In the genomic region with DNA sequence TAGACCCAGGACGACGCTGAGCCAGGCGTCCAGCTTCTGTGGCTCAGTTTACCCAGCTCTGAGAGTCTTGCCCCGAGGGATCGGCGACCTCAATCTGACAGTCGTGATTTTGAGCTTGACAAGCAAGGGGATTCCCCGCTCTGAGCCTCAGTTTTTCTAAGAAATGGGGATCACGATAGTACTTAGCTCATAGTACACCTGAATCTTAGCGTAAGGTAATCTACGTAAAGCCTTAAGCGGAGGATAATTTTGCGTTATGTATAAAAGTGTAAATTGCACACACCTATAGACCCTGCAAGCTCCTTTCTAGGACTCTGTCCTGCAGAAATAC, we compare ENCODE assay signal across 8 cellular contexts. TPM values are rescaled to one million over a fixed set of nuclear protein-coding genes. Genes with fewer than 3 reads are reported as not detected.
DNase-seq lines count a peak whose midpoint lies in the region; ATAC-seq and TF ChIP-seq lines count a peak whose summit lies in the region.

No MANE protein-coding gene starts in this region.

- no CpG with 5 or more reads among the region's 13 CpGs for WGBS in mesendoderm (ENCODE audit: extremely low coverage, insufficient coverage, low lambda C conversion rate)

- no peaks in the 10 kb centered on the region for H3K27me3 ChIP-seq in A673 (replicated peaks; ENCODE audit: insufficient read depth, low read depth, low read length, poor library complexity)
- H3K27me3 ChIP-seq in mesendoderm (ENCODE audit: insufficient read depth, low read length, poor library complexity): no peaks in the 10 kb centered on the region

- H3K4me3 ChIP-seq in A673 (ENCODE audit: low read depth, low read length, poor library complexity, severe bottlenecking): peak overlapping the region; percentile 68
- peak overlapping the region; percentile 78 for H3K4me3 ChIP-seq in HEK293 (ENCODE audit: low read depth, low read length)
- peak overlapping the region; percentile 62 for H3K4me3 ChIP-seq in mesendoderm (ENCODE audit: low read length)

- H3K9ac ChIP-seq in mesendoderm (ENCODE audit: low read length): peak overlapping the region; percentile 81

- TF ChIP-seq CTCF in A673 (conservative IDR thresholded peaks at IDR 0.05; ENCODE audit: low read depth, low read length) (no peak), HEK293 (tag by site-specific recombination; IDR thresholded peaks at IDR 0.05) (no peak)

- H2BK5ac ChIP-seq in mesendoderm (ENCODE audit: low read length): no peak overlapping the region

- peaks cover 2% of the 10 kb centered on the region for H3K79me2 ChIP-seq in mesendoderm (ENCODE audit: control insufficient read depth, insufficient read depth, low read length)

- DNase-seq in A673 (ENCODE audit: low spot score) (no peak), mesendoderm (no peak), SK-N-DZ (ENCODE audit: low spot score) (no peak), Ammon's horn (ENCODE audit: low spot score) (no peak)

- POLR2A ChIA-PET in A673 (lab: Charles Lee; ENCODE audit: low non-redundant PET): interaction anchor here (0.6 to 0.7 kb wide), 2 partner anchors 30 to 629 kb away, joined by 4 to 6 read pairs; no protein-coding TSS in a partner anchor
- POLR2A ChIA-PET in HEK293 (lab: Yijun Ruan, JAX): interaction anchor here (0.8 to 2.8 kb wide), 10 partner anchors 11 to 97 kb away, joined by 3 to 15 read pairs (median 4); a partner anchor contains a TSS

- no peak overlapping the region for H3K23ac ChIP-seq in mesendoderm (ENCODE audit: low read length)

- no peak overlapping the region for H3K4ac ChIP-seq in mesendoderm (ENCODE audit: low read depth, low read length)

- no peak overlapping the region for H2BK120ac ChIP-seq in mesendoderm (ENCODE audit: low read depth, low read length)

- intact Hi-C loops in A673 (cut with micrococcal nuclease; ENCODE audit: unreplicated experiment): no loop called here

- no peak overlapping the region for H3K18ac ChIP-seq in mesendoderm (ENCODE audit: low read length)

- peak overlapping the region; percentile 84 for H3K56ac ChIP-seq in mesendoderm (ENCODE audit: low read length)

- peaks cover 4% of the 10 kb centered on the region for H3K4me1 ChIP-seq in A673 (ENCODE audit: insufficient read depth, low read length, poor library complexity, severe bottlenecking)
- no peaks in the 10 kb centered on the region for H3K4me1 ChIP-seq in HEK293 (ENCODE audit: control insufficient read depth, insufficient read depth, low read length)
- H3K4me1 ChIP-seq in mesendoderm (ENCODE audit: control insufficient read depth, low read depth, low read length): peaks cover 8% of the 10 kb centered on the region

- H3K79me1 ChIP-seq in mesendoderm (ENCODE audit: low read length): peaks cover 13% of the 10 kb centered on the region

- H3K9me3 ChIP-seq in A673 (ENCODE audit: low read depth, low read length, poor library complexity, severe bottlenecking): no peaks in the 10 kb centered on the region
- no peaks in the 10 kb centered on the region for H3K9me3 ChIP-seq in HEK293 (ENCODE audit: control insufficient read depth, insufficient read depth, low read depth, low read length)

- CTCF ChIA-PET in A673 (lab: Charles Lee): interaction anchor here (0.8 to 1.5 kb wide), 5 partner anchors 24 to 462 kb away, joined by 3 to 5 read pairs (median 3); no protein-coding TSS in a partner anchor
- CTCF ChIA-PET in HEK293 (lab: Yijun Ruan, JAX): interaction anchor here (0.6 to 1.5 kb wide), 5 partner anchors 24 to 232 kb away, joined by 3 to 6 read pairs (median 3); no protein-coding TSS in a partner anchor

- no peak overlapping the region for H4K8ac ChIP-seq in mesendoderm (ENCODE audit: low read depth, low read length)

- H2AK5ac ChIP-seq in mesendoderm (ENCODE audit: low read length): no peak overlapping the region

- no peak overlapping the region for H2BK15ac ChIP-seq in mesendoderm (replicated peaks; ENCODE audit: low read depth)

- no TSS peak for BruUV-seq in A673 (replicated peaks; lab: Mats Ljungman, UMichigan)

- peak overlapping the region; percentile 96 for H3K27ac ChIP-seq in A673 (ENCODE audit: low read depth, low read length, poor library complexity, severe bottlenecking)
- peak overlapping the region; percentile 19; the same call in 1 of the 2 replicates for H3K27ac ChIP-seq in HEK293 (ENCODE audit: extremely low read depth, low read depth, low read length)
- peak overlapping the region; percentile 31 for H3K27ac ChIP-seq in angular gyrus (ENCODE audit: low read depth, low read length)
- no peak overlapping the region for H3K27ac ChIP-seq in mesendoderm (ENCODE audit: low read depth, low read length)

- H3K36me3 ChIP-seq in A673 (ENCODE audit: insufficient read depth, low read length, poor library complexity, severe bottlenecking): peaks cover 66% of the 10 kb centered on the region
- peaks cover 12 to 41% of the 10 kb centered on the region in 2 experiments; a peak in 2 of 3 replicates for H3K36me3 ChIP-seq in HEK293 (ENCODE audit: control insufficient read depth in 2 of 2, insufficient read depth in 1 of 2, low read length in 2 of 2)
- H3K36me3 ChIP-seq in mesendoderm (ENCODE audit: control insufficient read depth, insufficient read depth, low read length): peaks cover 3% of the 10 kb centered on the region

- H4K5ac ChIP-seq in mesendoderm (ENCODE audit: low read length): no peak overlapping the region

- ATAC-seq in HG02885 (IDR thresholded peaks at IDR 0.05; ENCODE audit: poor library complexity, unreplicated experiment) (no peak), GM19023 (IDR thresholded peaks at IDR 0.05; ENCODE audit: unreplicated experiment) (no peak)

- H3K4me2 ChIP-seq in mesendoderm (ENCODE audit: low read length): peak overlapping the region; percentile 76

TF ChIP-seq in HEK293, 187 proteins besides CTCF, POLR2A, EP300 and RAD21:
- TF ChIP-seq ZNF214 (tag by site-specific recombination; IDR thresholded peaks at IDR 0.05; ENCODE audit: borderline replicate concordance) (no peak), MZF1 (tag by site-specific recombination; IDR thresholded peaks at IDR 0.05; ENCODE audit: borderline replicate concordance) (peak; percentile 62; the same call in 1 of the 2 replicates)

RNA-seq across cellular contexts. Expression of a gene that starts 0.3 kb away (rescaled TPM):
- total RNA-seq in A673 (2021): 45.4 and 56.0 TPM in 2 replicates
- polyA plus RNA-seq in mesendoderm (2013, experiment 1 of 2): 19.8 TPM
- polyA plus RNA-seq in mesendoderm (2013, experiment 2 of 2): 19.5 TPM
- 35.7 and 38.1 TPM in 2 replicates for polyA plus RNA-seq in SK-N-DZ (2014; cell fraction: cytosol; rRNA removed)
- polyA plus RNA-seq in SK-N-DZ (2014; cell fraction: nucleus; rRNA removed): 55.4 and 61.2 TPM in 2 replicates

RNA-seq across cellular contexts. Expression of a gene that starts 0.6 kb away (rescaled TPM):
- total RNA-seq in A673 (2021): 97.6 and 104 TPM in 2 replicates
- 19.4 TPM for polyA plus RNA-seq in mesendoderm (2013, experiment 1 of 2)
- 20.6 TPM for polyA plus RNA-seq in mesendoderm (2013, experiment 2 of 2)
- polyA plus RNA-seq in SK-N-DZ (2014; cell fraction: cytosol; rRNA removed): 64.6 and 81.1 TPM in 2 replicates
- polyA plus RNA-seq in SK-N-DZ (2014; cell fraction: nucleus; rRNA removed): 66.7 and 82.8 TPM in 2 replicates
